Comparison of ENCODE assay signal across 26 cellular contexts in genomic region chr1:236518343-236518742, GRCh38.
DNase-seq lines count a peak whose midpoint lies in the region; ATAC-seq and TF ChIP-seq lines count a peak whose summit lies in the region.
"Had no signal": no experiment of that assay in that cellular context is flagged by ENCODE, and none has a peak within 500 bp of the region (broad histone marks: within the 10 kb centered on the region; RNA-seq: fewer than 3 reads in every experiment).

No MANE protein-coding gene starts in this region.

- H3K4me1 ChIP-seq in BLaER1, result peaks cover 18% of the 10 kb centered on the region
- H3K4me1 ChIP-seq: neural progenitor cell had no signal

- no peaks in the 10 kb centered on the region for H3K36me3 ChIP-seq in BLaER1
- no peaks in the 10 kb centered on the region for H3K36me3 ChIP-seq in SK-N-MC (ENCODE audit: insufficient read depth, low read length)
- H3K36me3 ChIP-seq: lower lobe of right lung, neural progenitor cell, prostate gland, tibial artery had no signal

- H3K4me3 ChIP-seq in BLaER1 (no peak overlapping the region), SK-N-MC (peak overlapping the region; percentile 14; the same call in 1 of the 2 replicates), choroid plexus epithelial cell (ENCODE audit: low read depth, low read length) (no peak overlapping the region)
- H3K4me3 ChIP-seq: K562, lower lobe of right lung, neural progenitor cell, prostate gland, tibial artery had no signal

- H3K9ac ChIP-seq in BLaER1 (no peak overlapping the region), SK-N-MC (ENCODE audit: insufficient read length) (no peak overlapping the region)
- H3K9ac ChIP-seq: neural progenitor cell had no signal

- TF ChIP-seq CTCF in choroid plexus epithelial cell (conservative IDR thresholded peaks at IDR 0.05; ENCODE audit: low read depth, low read length), result no peak

- no peaks in the 10 kb centered on the region for H4K20me1 ChIP-seq in BLaER1

- H3K27ac ChIP-seq in BLaER1, result no peak overlapping the region
- H3K27ac ChIP-seq in SK-N-MC, result peak overlapping the region; percentile 61
- H3K27ac ChIP-seq: lower lobe of right lung, neural progenitor cell, tibial artery had no signal

- H3K4me2 ChIP-seq in BLaER1, result peak overlapping the region; percentile 46
- H3K4me2 ChIP-seq: neural progenitor cell had no signal

- TF ChIP-seq POLR2A in GM18505 (IDR thresholded peaks at IDR 0.05; ENCODE audit: borderline replicate concordance, extremely low read depth, insufficient read depth, insufficient read length), result no peak

- H3K27me3 ChIP-seq in BLaER1, result no peaks in the 10 kb centered on the region
- H3K27me3 ChIP-seq: tibial artery had no signal

- H3K9me3 ChIP-seq in BLaER1 (no peaks in the 10 kb centered on the region), SK-N-MC (ENCODE audit: low read depth, low read length) (no peaks in the 10 kb centered on the region)
- H3K9me3 ChIP-seq: lower lobe of right lung, prostate gland, tibial artery had no signal

- no peak for ATAC-seq in GM18505 (IDR thresholded peaks at IDR 0.05; ENCODE audit: unreplicated experiment)
- ATAC-seq: activated CD8-positive, alpha-beta T cell treated with anti-CD3 and anti-CD28 coated beads, Interleukin-2, amount 10 ng/mL, durations not matched to agents 7 days and 5 days; K562; lower lobe of right lung; stimulated activated naive CD8-positive, alpha-beta T cell treated with anti-CD3 and anti-CD28 coated beads, Interleukin-15, amount 100 ng/mL, for 72 hours had no signal

- peak; percentile 27 for DNase-seq in EL
- no peak for DNase-seq in SK-N-MC (ENCODE audit: low read depth, low spot score)
- peak; percentile 71 for DNase-seq in choroid plexus epithelial cell (ENCODE audit: low read depth)
- DNase-seq in NCI-H1694 (lab: John Stamatoyannopoulos, UW), result no peak
- DNase-seq in T-helper 1 cell, result no peak
- no peak for DNase-seq in glomerular visceral epithelial cell (ENCODE audit: extremely low spot score)
- DNase-seq: ACHN; activated CD4-positive, alpha-beta T cell treated with anti-CD3 and anti-CD28 coated beads for 1 hour; activated CD8-positive, alpha-beta T cell treated with anti-CD3 and anti-CD28 coated beads, Interleukin-2, amount 10 ng/mL, durations not matched to agents 7 days and 5 days; activated T-cell treated with anti-CD3 and anti-CD28 coated beads for 4 hours; caudate nucleus; glutamatergic neuron; HFFc6; kidney glomerular epithelial cell; lower lobe of right lung; NCI-H2171; NCI-H82; SIG-M5; stimulated activated CD4-positive, alpha-beta T cell treated with anti-CD3 and anti-CD28 coated beads, Interleukin-15, amount 100 ng/mL, for 24 hours; stimulated activated naive CD8-positive, alpha-beta T cell treated with anti-CD3 and anti-CD28 coated beads, Interleukin-15, amount 100 ng/mL, for 72 hours; tibial artery had no signal

Comparison
In these comparisons a context has a peak if more than half of its experiments do, and no peak if none do; other contexts are left out.
1. DNase-seq: peak in EL (single experiment) and choroid plexus epithelial cell (single experiment); none in SK-N-MC (single experiment), NCI-H1694 (single experiment), T-helper 1 cell (0 of 5) and glomerular visceral epithelial cell (single experiment).